ENCODE assay signal across 14 cellular contexts in genomic region chr3:175413926-175414325, GRCh38.
A peak's percentile ranks its signal among the peaks of the same experiment; 100 is the strongest.
DNase-seq lines count a peak whose midpoint lies in the region; FAIRE-seq lines count a peak whose summit lies in the region.
"Had no signal": no experiment of that assay in that cellular context is flagged by ENCODE, and none has a peak within 500 bp of the region (broad histone marks: within the 10 kb centered on the region; RNA-seq: fewer than 3 reads in every experiment).

No MANE protein-coding gene starts in this region.

- DNase-seq in NCI-H748 (lab: John Stamatoyannopoulos, UW; ENCODE audit: unreplicated experiment) (peak; percentile 33), NCI-H748 treated with DMSO at 0.1 percent for 48 hours (lab: John Stamatoyannopoulos, UW) (no peak), SW480 (ENCODE audit: low spot score) (peak; percentile 9), foreskin melanocyte (peak; percentile 39), RCC 7860 (ENCODE audit: low spot score) (no peak), GM19239 (ENCODE audit: insufficient read length, low spot score) (no peak), EL (no peak)
- DNase-seq: 8988T; CD4-positive, alpha-beta memory T cell; DMS153; DMS79; GF-D8; GOT3; H9 had no signal

- FAIRE-seq in RCC 7860 (lab: Jason Lieb, UNC) (no peak), GM19239 (lab: Jason Lieb, UNC) (no peak)

Comparison
In these comparisons a context has a peak if more than half of its experiments do, and no peak if none do; other contexts are left out.
1. DNase-seq: peak in NCI-H748 (single experiment), SW480 (single experiment) and foreskin melanocyte (single experiment); none in NCI-H748 treated with DMSO at 0.1 percent for 48 hours (single experiment), RCC 7860 (single experiment), GM19239 (single experiment) and EL (single experiment).